Comparison of ENCODE assay signal across 8 cellular contexts in genomic region chr15:101006931-101007687, GRCh38.
DNase-seq lines count a peak whose midpoint lies in the region; ATAC-seq and TF ChIP-seq lines count a peak whose summit lies in the region.

No MANE protein-coding gene starts in this region.

- DNase-seq in NCI-H82 (lab: John Stamatoyannopoulos, UW) = peak; percentile 89
- DNase-seq in activated CD4-positive, alpha-beta memory T cell treated with anti-CD3 and anti-CD28 coated beads, Interleukin-2, amount 10 ng/mL, durations not matched to agents 7 days and 5 days = peak; percentile 61
- DNase-seq in effector CD4-positive, alpha-beta T cell = peak; percentile 43
- peak; percentile 77 to 85 for DNase-seq in lung microvascular endothelial cell (ENCODE audit: low read depth in 2 of 2)
- peak; percentile 51 to 75 (median 55) for DNase-seq in stimulated activated CD4-positive, alpha-beta T cell treated with anti-CD3 and anti-CD28 coated beads, TNF-alpha, amount 100 ng/mL, for 48 hours (ENCODE audit: low read depth in 3 of 3)

- peaks cover 33% of the 10 kb centered on the region for H3K27me3 Mint-ChIP-seq in activated CD4-positive, alpha-beta memory T cell treated with anti-CD3 and anti-CD28 coated beads, Interleukin-2, amount 10 ng/mL, durations not matched to agents 7 days and 5 days

- CTCF ChIA-PET in activated CD4-positive, alpha-beta memory T cell treated with anti-CD3 and anti-CD28 coated beads, Interleukin-2, amount 10 ng/mL, durations not matched to agents 7 days and 5 days (lab: Charles Lee) = interaction anchor here (0.6 to 5.6 kb wide), 48 partner anchors 9 to 1079 kb away, joined by 3 to 169 read pairs (median 4); partner anchors contain the start of gene LRRK1

- peaks cover 23% of the 10 kb centered on the region for H3K4me1 Mint-ChIP-seq in activated CD4-positive, alpha-beta memory T cell treated with anti-CD3 and anti-CD28 coated beads, Interleukin-2, amount 10 ng/mL, durations not matched to agents 7 days and 5 days

- H3K27ac Mint-ChIP-seq in activated CD4-positive, alpha-beta memory T cell treated with anti-CD3 and anti-CD28 coated beads, Interleukin-2, amount 10 ng/mL, durations not matched to agents 7 days and 5 days = no peak overlapping the region

- POLR2A ChIA-PET in activated CD4-positive, alpha-beta memory T cell treated with anti-CD3 and anti-CD28 coated beads, Interleukin-2, amount 10 ng/mL, durations not matched to agents 7 days and 5 days (lab: Charles Lee) = no interaction called here

- peak; percentile 48 for ATAC-seq in HG03460 (IDR thresholded peaks at IDR 0.05; ENCODE audit: unreplicated experiment)
- ATAC-seq in HG02970 (IDR thresholded peaks at IDR 0.05; ENCODE audit: low FRiP score, unreplicated experiment) = no peak

- no peak overlapping the region for H3K4me3 ChIP-seq in GM12875 (ENCODE audit: low read depth, low read length)

- TF ChIP-seq CTCF in GM12875 (IDR thresholded peaks at IDR 0.05; ENCODE audit: borderline replicate concordance, insufficient read depth, low read depth, low read length) = peak; percentile 81

- no peaks in the 10 kb centered on the region for H3K9me3 Mint-ChIP-seq in activated CD4-positive, alpha-beta memory T cell treated with anti-CD3 and anti-CD28 coated beads, Interleukin-2, amount 10 ng/mL, durations not matched to agents 7 days and 5 days

- peak overlapping the region; percentile 83 for H3K4me3 Mint-ChIP-seq in activated CD4-positive, alpha-beta memory T cell treated with anti-CD3 and anti-CD28 coated beads, Interleukin-2, amount 10 ng/mL, durations not matched to agents 7 days and 5 days

- no peaks in the 10 kb centered on the region for H3K36me3 Mint-ChIP-seq in activated CD4-positive, alpha-beta memory T cell treated with anti-CD3 and anti-CD28 coated beads, Interleukin-2, amount 10 ng/mL, durations not matched to agents 7 days and 5 days (ENCODE audit: low read depth)
